In genomic region chr1:193019442-193020026, GRCh38 we compare ENCODE assay signal across 8 cellular contexts. TPM values are rescaled to one million over a fixed set of nuclear protein-coding genes. Genes with fewer than 3 reads are reported as not detected.
DNase-seq lines count a peak whose midpoint lies in the region; ATAC-seq, FAIRE-seq and TF ChIP-seq lines count a peak whose summit lies in the region.

No MANE protein-coding gene starts in this region.

- no peak overlapping the region for H3K4me3 Mint-ChIP-seq in activated naive CD8-positive, alpha-beta T cell treated with anti-CD3 and anti-CD28 coated beads, Interleukin-2, amount 50 U/mL, for 24 hours

- H3K9me3 Mint-ChIP-seq in activated naive CD8-positive, alpha-beta T cell treated with anti-CD3 and anti-CD28 coated beads, Interleukin-2, amount 50 U/mL, for 24 hours = no peaks in the 10 kb centered on the region

- intact Hi-C loops in prostate gland (cut with DNase I) = loop anchor here (2.0 to 10.0 kb wide), 4 partner anchors 107 to 545 kb away; no protein-coding TSS in a partner anchor

- DNase-seq in D721Med (ENCODE audit: insufficient read length, low spot score) (no peak), LoVo (ENCODE audit: low spot score) (peak; percentile 65), SKM-1 treated with dmso at 0.1 percent for 144 hours (lab: John Stamatoyannopoulos, UW; ENCODE audit: unreplicated experiment) (peak; percentile 34), foreskin fibroblast (peak; percentile 30 to 71), prostate gland (ENCODE audit: low spot score) (peak; percentile 34), cerebellar nuclear complex (lab: John Stamatoyannopoulos, UW) (no peak)
- DNase-seq in activated naive CD8-positive, alpha-beta T cell treated with anti-CD3 and anti-CD28 coated beads, Interleukin-2, amount 50 U/mL, for 24 hours = no peak

- H3K27ac Mint-ChIP-seq in activated naive CD8-positive, alpha-beta T cell treated with anti-CD3 and anti-CD28 coated beads, Interleukin-2, amount 50 U/mL, for 24 hours = no peak overlapping the region

- H3K36me3 Mint-ChIP-seq in activated naive CD8-positive, alpha-beta T cell treated with anti-CD3 and anti-CD28 coated beads, Interleukin-2, amount 50 U/mL, for 24 hours (ENCODE audit: low read depth) = peaks cover 24% of the 10 kb centered on the region

- peak; percentile 91 for FAIRE-seq in D721Med (lab: Jason Lieb, UNC)

- H3K36me3 ChIP-seq in prostate gland = no peaks in the 10 kb centered on the region

- no peaks in the 10 kb centered on the region for H3K27me3 Mint-ChIP-seq in activated naive CD8-positive, alpha-beta T cell treated with anti-CD3 and anti-CD28 coated beads, Interleukin-2, amount 50 U/mL, for 24 hours

- H3K27ac ChIP-seq in prostate gland = no peak overlapping the region

- TF ChIP-seq CTCF in D721Med (IDR thresholded peaks at IDR 0.05; ENCODE audit: insufficient read depth, missing control alignments) (peak; percentile 88), foreskin fibroblast (IDR thresholded peaks at IDR 0.05; ENCODE audit: low read depth, low read length) (peak; percentile 29), prostate gland (IDR thresholded peaks at IDR 0.05) (peak; percentile 29 to 78 (median 68))

- H3K4me1 Mint-ChIP-seq in activated naive CD8-positive, alpha-beta T cell treated with anti-CD3 and anti-CD28 coated beads, Interleukin-2, amount 50 U/mL, for 24 hours = no peaks in the 10 kb centered on the region

- peak; percentile 55 for ATAC-seq in GM21367 (IDR thresholded peaks at IDR 0.05; ENCODE audit: unreplicated experiment)
- ATAC-seq in activated naive CD8-positive, alpha-beta T cell treated with anti-CD3 and anti-CD28 coated beads, Interleukin-2, amount 50 U/mL, for 24 hours = no peak

- H3K27me3 ChIP-seq in prostate gland (replicated peaks; ENCODE audit: insufficient read depth) = no peaks in the 10 kb centered on the region

- H3K4me1 ChIP-seq in prostate gland (replicated peaks) = no peaks in the 10 kb centered on the region

- H3K4me3 ChIP-seq in foreskin fibroblast (ENCODE audit: low read depth in 1 of 2, low read length in 2 of 2) = no peak overlapping the region
- H3K4me3 ChIP-seq in prostate gland = no peak overlapping the region

- no peaks in the 10 kb centered on the region for H3K9me3 ChIP-seq in prostate gland

- no peak for TF ChIP-seq POLR2A in prostate gland (IDR thresholded peaks at IDR 0.05)

RNA-seq across cellular contexts. Expression of gene UCHL5, which starts 39.6 kb away (rescaled TPM):
- total RNA-seq in prostate gland = 10 to 100 TPM; 28.7 to 36.9 TPM

RNA-seq across cellular contexts. Expression of gene RO60, which starts 39.9 kb away (rescaled TPM):
- total RNA-seq in prostate gland = 10 to 100 TPM; 92.8 to 93.8 TPM

Comparison
In these comparisons a context has a peak if more than half of its experiments do, and no peak if none do; other contexts are left out.
1. DNase-seq: peak in LoVo (single experiment), SKM-1 treated with dmso at 0.1 percent for 144 hours (single experiment), foreskin fibroblast (2 of 2) and prostate gland (single experiment); none in D721Med (single experiment), cerebellar nuclear complex (0 of 2) and activated naive CD8-positive, alpha-beta T cell treated with anti-CD3 and anti-CD28 coated beads, Interleukin-2, amount 50 U/mL, for 24 hours (single experiment).
2. CTCF ChIP-seq: peak in every context shown above with its lines; median percentile 88 in D721Med; 68 in prostate gland; 29 in foreskin fibroblast.